8 cellular contexts compared by ENCODE assay signal in genomic region chr11:2377511-2378443, GRCh38. TPM values are rescaled to one million over a fixed set of nuclear protein-coding genes. Genes with fewer than 3 reads are reported as not detected.
A peak's percentile ranks its signal among the peaks of the same experiment; 100 is the strongest.
DNase-seq lines count a peak whose midpoint lies in the region; ATAC-seq and TF ChIP-seq lines count a peak whose summit lies in the region.

No MANE protein-coding gene starts in this region.

- 0 to 3% (median 1%) methylated on average over 14 to 88 of the region's 88 CpGs for WGBS in adrenal gland, 4 donors

- H3K27ac ChIP-seq in adrenal gland (peak overlapping the region; percentile 60 to 99 (median 91)), right atrium auricular region (peak overlapping the region; percentile 100)

- peak; percentile 92 for DNase-seq in GM03348 (ENCODE audit: low spot score)
- DNase-seq in SK-MEL-5 (ENCODE audit: low read depth, low spot score), result peak; percentile 42
- DNase-seq in adrenal gland, result peak in 6 of 7 donors; percentile 59 to 78 (median 68)
- no peak for DNase-seq in right atrium auricular region (ENCODE audit: low spot score)
- peak; percentile 58 for DNase-seq in putamen (ENCODE audit: low spot score)

- in situ Hi-C loops in SK-MEL-5 (cut with HindIII; ENCODE audit: low pct_unique_long_range_greater_than_20kb, low sequenced_read_pairs), result no loop called here

- ATAC-seq in HG02763 (IDR thresholded peaks at IDR 0.05; ENCODE audit: unreplicated experiment) (peak; percentile 32), GM19395 (IDR thresholded peaks at IDR 0.05; ENCODE audit: unreplicated experiment) (no peak), GM18519 (IDR thresholded peaks at IDR 0.05; ENCODE audit: low FRiP score, unreplicated experiment) (no peak)

- H3K4me1 ChIP-seq in adrenal gland (replicated peaks in 1 of 2) (peaks cover 7 to 41% of the 10 kb centered on the region in 2 donors), right atrium auricular region (peaks cover 0 to 74% of the 10 kb centered on the region in 2 donors)

- TF ChIP-seq CTCF in adrenal gland (IDR thresholded peaks at IDR 0.05), result no peak
- no peak for TF ChIP-seq CTCF in right atrium auricular region (IDR thresholded peaks at IDR 0.05)

- intact Hi-C loops in adrenal gland (cut with DNase I), result no loop called here

- H3K27me3 ChIP-seq in adrenal gland (no peaks in the 10 kb centered on the region), right atrium auricular region (no peaks in the 10 kb centered on the region)

- no peaks in the 10 kb centered on the region for H3K36me3 ChIP-seq in adrenal gland (replicated peaks in 1 of 2)
- no peaks in the 10 kb centered on the region for H3K36me3 ChIP-seq in right atrium auricular region

- no peaks in the 10 kb centered on the region for H3K9me3 ChIP-seq in adrenal gland (replicated peaks in 1 of 3)
- H3K9me3 ChIP-seq in right atrium auricular region, result no peaks in the 10 kb centered on the region

- no peak for TF ChIP-seq POLR2A in adrenal gland (IDR thresholded peaks at IDR 0.05)

- H3K4me3 ChIP-seq in adrenal gland (peak overlapping the region; percentile 66 to 99 (median 71)), right atrium auricular region (peak overlapping the region; percentile 100)

RNA-seq across cellular contexts. Expression of gene CD81, which starts 0.7 kb away (rescaled TPM):
- total RNA-seq in SK-MEL-5 (2014; rRNA removed; shearing (Covaris generic)), result 132 and 150 TPM in 2 replicates
- polyA plus RNA-seq in SK-MEL-5 (2015; cell fraction: cytosol; rRNA removed), result 585 and 623 TPM in 2 replicates
- 105 and 116 TPM in 2 replicates for polyA plus RNA-seq in SK-MEL-5 (2015; cell fraction: nucleus; rRNA removed)
- total RNA-seq in adrenal gland, result 100 to 1,000 TPM; 193 to 444 (median 330) TPM
- polyA plus RNA-seq in adrenal gland, result 100 to 1,000 TPM; 147 to 360 (median 190) TPM
- 100 to 1,000 TPM; 433 to 528 TPM for total RNA-seq in right atrium auricular region

RNA-seq across cellular contexts. Expression of gene TSSC4, which starts 22.8 kb away (rescaled TPM):
- 36.5 and 43.3 TPM in 2 replicates for total RNA-seq in SK-MEL-5 (2014; rRNA removed; shearing (Covaris generic))
- polyA plus RNA-seq in SK-MEL-5 (2015; cell fraction: cytosol; rRNA removed), result 28.3 and 28.6 TPM in 2 replicates
- polyA plus RNA-seq in SK-MEL-5 (2015; cell fraction: nucleus; rRNA removed), result 41.5 and 46.6 TPM in 2 replicates
- 10 to 100 TPM; 28.7 to 53.6 (median 35.2) TPM for total RNA-seq in adrenal gland
- 10 to 100 TPM in 2 of 3 donors, 1 to 10 TPM in 1; 3.4 to 94.6 (median 69.6) TPM for polyA plus RNA-seq in adrenal gland
- 10 to 100 TPM; 26.7 to 40.3 TPM for total RNA-seq in right atrium auricular region
